In the genomic region with DNA sequence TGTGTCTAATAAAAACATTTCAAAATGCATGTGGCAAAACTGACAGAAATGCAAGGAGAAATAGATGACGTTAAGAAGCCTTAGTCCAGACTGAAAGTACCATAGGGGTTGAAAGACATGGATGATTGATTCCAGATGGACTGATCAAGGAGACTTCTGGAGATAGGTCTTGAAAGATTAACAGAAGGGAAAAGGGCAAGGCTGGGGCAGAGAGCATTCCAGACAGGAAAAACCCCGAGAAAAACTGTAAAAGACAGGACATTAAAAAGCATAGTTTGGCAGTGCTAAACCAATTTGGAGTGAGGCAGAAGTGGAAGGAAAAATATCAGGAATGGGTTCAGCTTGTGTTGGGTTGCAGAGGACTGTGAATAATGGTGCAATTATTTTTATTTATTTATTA, we compare ENCODE assay signal across 27 cellular contexts.
DNase-seq lines count a peak whose midpoint lies in the region; ATAC-seq and TF ChIP-seq lines count a peak whose summit lies in the region.
"Had no signal": no experiment of that assay in that cellular context is flagged by ENCODE, and none has a peak within 500 bp of the region (broad histone marks: within the 10 kb centered on the region; RNA-seq: fewer than 3 reads in every experiment).

No MANE protein-coding gene starts in this region.

- H3K4me1 ChIP-seq in cardiac muscle cell (ENCODE audit: low read depth) (peaks cover 11% of the 10 kb centered on the region), SK-N-SH (ENCODE audit: control insufficient read depth in 1 of 2, insufficient read depth in 2 of 2, low read depth in 1 of 2, low read length in 1 of 2) (peaks cover 0 to 2% of the 10 kb centered on the region in 2 experiments; a peak in 2 of 4 replicates), smooth muscle cell (ENCODE audit: low read depth) (no peaks in the 10 kb centered on the region)
- H3K4me1 ChIP-seq: esophagus squamous epithelium, left ventricle myocardium inferior, parathyroid adenoma, suprapubic skin, upper lobe of left lung had no signal

- H3K9ac ChIP-seq in SK-N-SH (no peak overlapping the region), smooth muscle cell (ENCODE audit: low read depth) (no peak overlapping the region)
- H3K9ac ChIP-seq: parathyroid adenoma had no signal

- H3K4me2 ChIP-seq in SK-N-SH (no peak overlapping the region), smooth muscle cell (no peak overlapping the region)

- POLR2A ChIA-PET in SK-N-SH (lab: Yijun Ruan, JAX) = no interaction called here

- intact Hi-C loops in cardiac septum (cut with DNase I) (no loop called here), Right ventricle myocardium superior (cut with DNase I) (no loop called here)

- H3F3A ChIP-seq in SK-N-SH (replicated peaks; ENCODE audit: insufficient read depth) (no peaks in the 10 kb centered on the region), smooth muscle cell (ENCODE audit: low read depth) (no peaks in the 10 kb centered on the region)

- no peak for ATAC-seq in Right ventricle myocardium superior (ENCODE audit: poor library complexity)
- ATAC-seq: activated T-cell treated with anti-CD3 and anti-CD28 coated beads, Interleukin-2, amount 50 U/mL, for 72 hours; CD8-positive, alpha-beta T cell; stimulated activated naive B cell treated with anti-CD40 and anti-IgM and Interleukin-4, amounts not matched to agents 10 μg/mL and 1 μg/mL and 100 μg/mL, for 72 hours had no signal

- no peaks in the 10 kb centered on the region for H3K9me3 Mint-ChIP-seq in glutamatergic neuron (ENCODE audit: unreplicated experiment)
- H3K9me3 Mint-ChIP-seq: H9, neural crest cell had no signal

- H3K4me3 ChIP-seq in cardiac muscle cell (no peak overlapping the region), SK-N-SH (ENCODE audit: low read depth in 2 of 2, low read length in 1 of 2) (no peak overlapping the region), smooth muscle cell (no peak overlapping the region)
- H3K4me3 ChIP-seq: esophagus squamous epithelium, left ventricle myocardium inferior, skin epidermis, suprapubic skin, upper lobe of left lung had no signal

- peaks cover 35% of the 10 kb centered on the region for H3K4me1 Mint-ChIP-seq in glutamatergic neuron (ENCODE audit: low read depth, unreplicated experiment)
- H3K4me1 Mint-ChIP-seq: B cell; H9; neural crest cell; stimulated activated naive B cell treated with anti-CD40 and anti-IgM and Interleukin-4, amounts not matched to agents 10 μg/mL and 1 μg/mL and 100 μg/mL, for 72 hours had no signal

- peaks cover 1% of the 10 kb centered on the region for H3K27me3 Mint-ChIP-seq in glutamatergic neuron (ENCODE audit: unreplicated experiment)
- H3K27me3 Mint-ChIP-seq: B cell; stimulated activated naive B cell treated with anti-CD40 and anti-IgM and Interleukin-4, amounts not matched to agents 10 μg/mL and 1 μg/mL and 100 μg/mL, for 72 hours had no signal

- peak overlapping the region; percentile 57 for H2AFZ ChIP-seq in SK-N-SH (ENCODE audit: low read depth)
- H2AFZ ChIP-seq in smooth muscle cell (ENCODE audit: low read depth) = no peak overlapping the region
- H2AFZ ChIP-seq: parathyroid adenoma had no signal

- H3K9me2 ChIP-seq in SK-N-SH = no peaks in the 10 kb centered on the region

- H3K9me3 ChIP-seq in cardiac muscle cell (ENCODE audit: low read depth) (no peaks in the 10 kb centered on the region), SK-N-SH (no peaks in the 10 kb centered on the region), smooth muscle cell (replicated peaks; ENCODE audit: low read depth) (no peaks in the 10 kb centered on the region)
- H3K9me3 ChIP-seq: esophagus squamous epithelium, left ventricle myocardium inferior, suprapubic skin, upper lobe of left lung had no signal

- no peaks in the 10 kb centered on the region for H4K20me1 ChIP-seq in SK-N-SH (ENCODE audit: insufficient read depth)
- H4K20me1 ChIP-seq in smooth muscle cell (ENCODE audit: low read depth) = no peaks in the 10 kb centered on the region

- H3K79me2 ChIP-seq in SK-N-SH (ENCODE audit: insufficient read depth) = no peaks in the 10 kb centered on the region
- no peaks in the 10 kb centered on the region for H3K79me2 ChIP-seq in smooth muscle cell (ENCODE audit: low read depth)
- H3K79me2 ChIP-seq: parathyroid adenoma had no signal

- no peaks in the 10 kb centered on the region for H3K27me3 ChIP-seq in cardiac muscle cell
- H3K27me3 ChIP-seq in SK-N-SH (ENCODE audit: insufficient read depth) = no peaks in the 10 kb centered on the region
- H3K27me3 ChIP-seq in smooth muscle cell (ENCODE audit: low read depth) = peaks cover 4% of the 10 kb centered on the region
- H3K27me3 ChIP-seq: esophagus squamous epithelium, suprapubic skin, upper lobe of left lung had no signal

- H3K27ac ChIP-seq in cardiac muscle cell (peak overlapping the region; percentile 29), SK-N-SH (ENCODE audit: low read depth in 2 of 2, low read length in 1 of 2) (peak overlapping the region; percentile 39 to 63; a peak in 2 of 4 replicates), smooth muscle cell (ENCODE audit: low read depth) (no peak overlapping the region)
- H3K27ac ChIP-seq: esophagus squamous epithelium, left ventricle myocardium inferior, parathyroid adenoma, skin epidermis, suprapubic skin, upper lobe of left lung had no signal

- H3K4me3 Mint-ChIP-seq in glutamatergic neuron (ENCODE audit: unreplicated experiment) = peak overlapping the region; percentile 44
- H3K4me3 Mint-ChIP-seq: activated T-cell treated with anti-CD3 and anti-CD28 coated beads, Interleukin-2, amount 50 U/mL, for 72 hours; B cell; CD8-positive, alpha-beta T cell; H9; neural crest cell; stimulated activated naive B cell treated with anti-CD40 and anti-IgM and Interleukin-4, amounts not matched to agents 10 μg/mL and 1 μg/mL and 100 μg/mL, for 72 hours had no signal

- WGBS in SK-N-SH (ENCODE audit: low lambda C conversion rate) = 8% methylated on average over 2 of the region's 2 CpGs
- 5% methylated on average over 2 of the region's 2 CpGs for WGBS in smooth muscle cell (ENCODE audit: low lambda C conversion rate)

- DNase-seq in cardiac muscle cell (ENCODE audit: low read depth in 1 of 2, low spot score in 1 of 2) (no peak), cardiac septum (ENCODE audit: low spot score) (no peak), SK-N-SH (no peak), glutamatergic neuron (no peak), anterior cingulate cortex (lab: John Stamatoyannopoulos, UW) (no peak), NK-92 (lab: John Stamatoyannopoulos, UW; ENCODE audit: unreplicated experiment) (no peak), smooth muscle cell (lab: John Stamatoyannopoulos, UW; ENCODE audit: unreplicated experiment) (no peak), Right ventricle myocardium superior (no peak)
- DNase-seq: activated CD4-positive, alpha-beta T cell treated with anti-CD3 and anti-CD28 coated beads, Interleukin-2, amount 50 U/mL, for 48 hours; activated CD4-positive, CD25-positive, alpha-beta regulatory T cell treated with anti-CD3 and anti-CD28 coated beads, Interleukin-2, amount 50 U/mL, for 72 hours; activated T-cell treated with anti-CD3 and anti-CD28 coated beads, Interleukin-2, amount 50 U/mL, for 72 hours; CD8-positive, alpha-beta T cell; cerebellar nuclear complex; esophagus squamous epithelium; H9; left ventricle myocardium inferior; mesenchymal stem cell; MV-4-11; NCI-H1436 treated with DMSO at 0.1 percent for 48 hours; OCI-M1; stimulated activated naive B cell treated with anti-CD40 and anti-IgM and Interleukin-4, amounts not matched to agents 10 μg/mL and 1 μg/mL and 100 μg/mL, for 72 hours; upper lobe of left lung had no signal

- H3K27ac Mint-ChIP-seq in glutamatergic neuron (ENCODE audit: unreplicated experiment) = peak overlapping the region; percentile 90
- H3K27ac Mint-ChIP-seq: activated T-cell treated with anti-CD3 and anti-CD28 coated beads, Interleukin-2, amount 50 U/mL, for 72 hours; B cell; CD8-positive, alpha-beta T cell; stimulated activated naive B cell treated with anti-CD40 and anti-IgM and Interleukin-4, amounts not matched to agents 10 μg/mL and 1 μg/mL and 100 μg/mL, for 72 hours had no signal

- no peak for TF ChIP-seq CTCF in cardiac muscle cell (IDR thresholded peaks at IDR 0.05; ENCODE audit: low read depth, low read length)
- no peak for TF ChIP-seq CTCF in SK-N-SH (IDR thresholded peaks at IDR 0.05)
- no peak for TF ChIP-seq CTCF in glutamatergic neuron (IDR thresholded peaks at IDR 0.05; ENCODE audit: partially characterized antibody, unreplicated experiment)
- TF ChIP-seq CTCF in smooth muscle cell (IDR thresholded peaks at IDR 0.05; ENCODE audit: borderline replicate concordance, insufficient read depth, poor library complexity, severe bottlenecking) = no peak

- peak in 1 of 2 experiments; percentile 24; a peak in 1 of 4 replicates for TF ChIP-seq EP300 in SK-N-SH (IDR thresholded peaks at IDR 0.05; ENCODE audit: borderline replicate concordance in 1 of 2, low read depth in 1 of 2, low read length in 1 of 2)

- no peaks in the 10 kb centered on the region for H3K36me3 Mint-ChIP-seq in glutamatergic neuron (ENCODE audit: unreplicated experiment)
- H3K36me3 Mint-ChIP-seq: CD8-positive, alpha-beta T cell; stimulated activated naive B cell treated with anti-CD40 and anti-IgM and Interleukin-4, amounts not matched to agents 10 μg/mL and 1 μg/mL and 100 μg/mL, for 72 hours had no signal

- TF ChIP-seq RAD21 in SK-N-SH (IDR thresholded peaks at IDR 0.05; ENCODE audit: low read length) = no peak

- CTCF ChIA-PET in SK-N-SH (lab: Yijun Ruan, JAX) = no interaction called here

- H3K36me3 ChIP-seq in cardiac muscle cell (no peaks in the 10 kb centered on the region), SK-N-SH (replicated peaks in 1 of 2; ENCODE audit: control insufficient read depth in 1 of 2, insufficient read depth in 2 of 2, low read length in 1 of 2) (no peaks in the 10 kb centered on the region), smooth muscle cell (ENCODE audit: low read depth) (no peaks in the 10 kb centered on the region)
- H3K36me3 ChIP-seq: esophagus squamous epithelium, left ventricle myocardium inferior, suprapubic skin, upper lobe of left lung had no signal

TF ChIP-seq in SK-N-SH, 30 proteins besides CTCF, POLR2A, EP300 and RAD21 (continues in another document):
- TF ChIP-seq FOXJ3 (CRISPR knock-in tag; IDR thresholded peaks at IDR 0.05) (no peak), EZH2phosphoT487 (IDR thresholded peaks at IDR 0.05; ENCODE audit: borderline replicate concordance, low read depth) (no peak), TEAD4 (IDR thresholded peaks at IDR 0.05; ENCODE audit: borderline replicate concordance, insufficient read depth) (no peak), TCF12 (IDR thresholded peaks at IDR 0.05) (peak; percentile 83), GABPA (IDR thresholded peaks at IDR 0.05; ENCODE audit: low read depth) (no peak)
- TF ChIP-seq, protein P1, sequence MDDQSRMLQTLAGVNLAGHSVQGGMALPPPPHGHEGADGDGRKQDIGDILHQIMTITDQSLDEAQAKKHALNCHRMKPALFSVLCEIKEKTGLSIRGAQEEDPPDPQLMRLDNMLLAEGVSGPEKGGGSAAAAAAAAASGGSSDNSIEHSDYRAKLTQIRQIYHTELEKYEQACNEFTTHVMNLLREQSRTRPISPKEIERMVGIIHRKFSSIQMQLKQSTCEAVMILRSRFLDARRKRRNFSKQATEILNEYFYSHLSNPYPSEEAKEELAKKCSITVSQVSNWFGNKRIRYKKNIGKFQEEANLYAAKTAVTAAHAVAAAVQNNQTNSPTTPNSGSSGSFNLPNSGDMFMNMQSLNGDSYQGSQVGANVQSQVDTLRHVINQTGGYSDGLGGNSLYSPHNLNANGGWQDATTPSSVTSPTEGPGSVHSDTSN (IDR thresholded peaks at IDR 0.05) = peak; percentile 60
